In the genomic region with DNA sequence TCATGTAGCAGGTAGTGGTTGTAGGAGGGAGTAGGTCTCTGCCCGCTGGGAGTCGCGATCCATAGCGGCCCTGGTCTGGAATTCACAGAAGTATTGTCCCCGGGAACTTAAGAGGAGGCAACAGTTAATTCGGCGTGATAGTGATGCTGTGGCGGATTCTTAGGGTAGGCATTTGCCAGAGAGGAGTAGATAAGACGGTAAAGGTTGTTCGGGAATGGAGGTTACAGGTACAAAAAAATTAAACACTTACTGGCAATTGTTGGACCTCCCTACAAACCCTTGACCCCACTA, we compare ENCODE assay signal across 8 cellular contexts. TPM values are rescaled to one million over a fixed set of nuclear protein-coding genes. Genes with fewer than 3 reads are reported as not detected.
DNase-seq lines count a peak whose midpoint lies in the region; ATAC-seq, FAIRE-seq and TF ChIP-seq lines count a peak whose summit lies in the region.

No MANE protein-coding gene starts in this region.

- no peak for FAIRE-seq in urothelium cell line (lab: Jason Lieb, UNC)

- WGBS in ovary, 3 donors, result 0% methylated on average over 10 of the region's 10 CpGs

- ATAC-seq in GM18861 (IDR thresholded peaks at IDR 0.05; ENCODE audit: unreplicated experiment), result no peak

- H3K36me3 ChIP-seq in DOHH2 (ENCODE audit: control insufficient read depth, low read length) (peaks cover 51% of the 10 kb centered on the region), ovary (no peaks in the 10 kb centered on the region)

- peak overlapping the region; percentile 92 for H3K4me2 ChIP-seq in DOHH2 (ENCODE audit: low read length)

- TF ChIP-seq POLR2A in ovary (IDR thresholded peaks at IDR 0.05), result no peak

- 0 out of 2 replicates have a peak, but pooled peaks cover 5% of the 10 kb centered on the region for H3F3A ChIP-seq in DOHH2 (ENCODE audit: control insufficient read depth, insufficient read depth)

- TF ChIP-seq EP300 in ovary (IDR thresholded peaks at IDR 0.05), result no peak

- H3K9me2 ChIP-seq in DOHH2 (replicated peaks; ENCODE audit: control insufficient read depth, low read length), result no peaks in the 10 kb centered on the region

- H3K27me3 ChIP-seq in DOHH2 (ENCODE audit: control insufficient read depth, low read length) (no peaks in the 10 kb centered on the region), ovary (no peaks in the 10 kb centered on the region)

- TF ChIP-seq CTCF in DOHH2 (IDR thresholded peaks at IDR 0.05; ENCODE audit: low read depth, low read length, poor library complexity, severe bottlenecking), result no peak
- TF ChIP-seq CTCF in ovary (IDR thresholded peaks at IDR 0.05), result no peak

- H3K4me1 ChIP-seq in DOHH2 (ENCODE audit: control insufficient read depth, low read length) (peaks cover 58% of the 10 kb centered on the region), ovary (ENCODE audit: insufficient read depth) (peaks cover 25% of the 10 kb centered on the region)

- intact Hi-C loops in ovary (cut with DNase I), result loop anchor here in 1 of 4 donors (10.0 kb wide), 2 partner anchors 135 to 145 kb away; no protein-coding TSS in a partner anchor

- H4K20me1 ChIP-seq in DOHH2 (ENCODE audit: control insufficient read depth, insufficient read depth, low read depth, low read length), result peaks cover 20% of the 10 kb centered on the region

- H3K9me3 ChIP-seq in DOHH2 (ENCODE audit: control insufficient read depth, insufficient read depth, low read length) (no peaks in the 10 kb centered on the region), ovary (no peaks in the 10 kb centered on the region)

- H3K27ac ChIP-seq in DOHH2 (ENCODE audit: low read depth, low read length) (peak overlapping the region; percentile 52), epithelial cell of prostate (peak overlapping the region; percentile 94), ovary (peak overlapping the region in 1 of 2 donors; percentile 95)

- DNase-seq in OCI-M1 (lab: John Stamatoyannopoulos, UW), result peak; percentile 51
- DNase-seq in epithelial cell of prostate (ENCODE audit: low read depth, low spot score), result no peak
- DNase-seq in ovary, result no peak
- DNase-seq in hippocampal formation (lab: John Stamatoyannopoulos, UW), result no peak
- DNase-seq in urothelium cell line (ENCODE audit: low spot score), result no peak
- DNase-seq in activated CD4-positive, CD25-positive, alpha-beta regulatory T cell treated with anti-CD3 and anti-CD28 coated beads, Interleukin-2, amount 50 U/mL, for 72 hours, result no peak

- H3K79me2 ChIP-seq in DOHH2 (ENCODE audit: control insufficient read depth, low read length), result peaks cover 66% of the 10 kb centered on the region

- peak overlapping the region; percentile 90 for H3K4me3 ChIP-seq in DOHH2 (ENCODE audit: low read length)
- H3K4me3 ChIP-seq in ovary, result peak overlapping the region; percentile 61

RNA-seq across cellular contexts. Expression of gene SMC5, which starts 0.7 kb away (rescaled TPM):
- total RNA-seq in ovary, result 10 to 100 TPM; 32.4 to 55.8 (median 52.6) TPM
- polyA plus RNA-seq in ovary, result 10 to 100 TPM; 19.5 to 27.3 TPM
